ENCODE assay signal across 20 cellular contexts in genomic region chr15:42805266-42805665, GRCh38.
"Had no signal": no experiment of that assay in that cellular context is flagged by ENCODE, and none has a peak within 500 bp of the region (broad histone marks: within the 10 kb centered on the region; RNA-seq: fewer than 3 reads in every experiment).

No MANE protein-coding gene starts in this region.

- H3K9me3 ChIP-seq: MG63, SJSA1 had no signal

- DNase-seq: Karpas-422, KG1, MG63, NCI-H1105, NCI-H1417, NCI-H1436 treated with DMSO at 0.1 percent for 48 hours, NCI-H1694, NCI-H187 treated with DMSO at 0.1 percent for 48 hours, NCI-H2029 treated with DMSO at 0.1 percent for 48 hours, NCI-H2171 treated with DMSO at 0.1 percent for 48 hours, NCI-H345, NCI-H446 treated with DMSO at 0.1 percent for 48 hours, NCI-H510A treated with DMSO at 0.1 percent for 48 hours, NCI-H526, Right ventricle myocardium superior, RPMI8226, SIG-M5 had no signal

- H3K36me3 ChIP-seq: MG63 had no signal

- H3K4me3 ChIP-seq: MG63, SJSA1, SK-N-MC had no signal

- H3K27ac ChIP-seq: SJSA1, SK-N-MC had no signal

- H3K27me3 ChIP-seq: MG63, SJSA1 had no signal

- H3K4me1 ChIP-seq: SJSA1 had no signal

- ATAC-seq: HepG2 had no signal
